ENCODE assay signal across 1 cellular context in the genomic region with DNA sequence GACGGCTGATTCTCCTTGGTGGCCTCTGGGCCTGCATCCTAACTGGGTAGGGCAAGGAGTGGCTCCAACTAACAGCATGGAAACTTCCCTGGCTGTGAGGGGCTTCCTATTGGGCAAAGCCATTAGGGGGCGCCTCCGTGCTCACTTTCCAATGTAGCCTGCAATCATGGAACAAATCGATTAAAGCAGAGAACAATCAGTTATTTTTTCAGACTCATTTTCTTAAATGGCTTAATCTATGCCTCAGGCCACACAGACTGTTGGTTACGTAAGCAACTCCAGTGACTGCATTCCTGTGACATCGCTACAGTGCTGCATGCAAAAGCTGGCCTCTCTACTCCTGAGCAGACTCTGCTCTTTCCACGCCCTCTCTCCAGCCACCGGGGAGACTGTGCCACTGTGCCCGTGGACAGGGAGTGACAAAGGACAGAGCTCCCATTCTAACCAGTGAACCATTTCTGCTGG.
TF ChIP-seq lines count a peak whose summit lies in the region.

No MANE protein-coding gene starts in this region.

TF ChIP-seq in SK-N-SH, 30 proteins besides CTCF, POLR2A, EP300 and RAD21 (continued from another document):
- no peak for TF ChIP-seq ZBTB33 (IDR thresholded peaks at IDR 0.05; ENCODE audit: borderline replicate concordance, low read depth)
- TF ChIP-seq IRF3 (IDR thresholded peaks at IDR 0.05; ENCODE audit: low read depth, low read length), result no peak
- TF ChIP-seq EZH2phosphoT487 (IDR thresholded peaks at IDR 0.05; ENCODE audit: borderline replicate concordance, low read depth), result no peak
- no peak for TF ChIP-seq RXRA (IDR thresholded peaks at IDR 0.05; ENCODE audit: borderline replicate concordance, low read depth)
- TF ChIP-seq POLR2AphosphoS5 (IDR thresholded peaks at IDR 0.05; ENCODE audit: low read depth, low read length), result no peak
- TF ChIP-seq RFX5 (IDR thresholded peaks at IDR 0.05; ENCODE audit: low read length), result no peak
- no peak for TF ChIP-seq TEAD4 (IDR thresholded peaks at IDR 0.05; ENCODE audit: borderline replicate concordance, insufficient read depth)
- TF ChIP-seq YY1 (IDR thresholded peaks at IDR 0.05; ENCODE audit: low read depth), result no peak
